Comparison of ENCODE assay signal across 16 cellular contexts in genomic region chr2:119549236-119549635, GRCh38. TPM values are rescaled to one million over a fixed set of nuclear protein-coding genes. Genes with fewer than 3 reads are reported as not detected.
A peak's percentile ranks its signal among the peaks of the same experiment; 100 is the strongest.
DNase-seq lines count a peak whose midpoint lies in the region; ATAC-seq and TF ChIP-seq lines count a peak whose summit lies in the region.
"Had no signal": no experiment of that assay in that cellular context is flagged by ENCODE, and none has a peak within 500 bp of the region (broad histone marks: within the 10 kb centered on the region; RNA-seq: fewer than 3 reads in every experiment).

No MANE protein-coding gene starts in this region.

- intact Hi-C loops in heart left ventricle (cut with DNase I) = no loop called here
- intact Hi-C loops in lower leg skin (cut with DNase I; ENCODE audit: low total_unique reads) = no loop called here
- intact Hi-C loops in ascending aorta (cut with DNase I) = loop anchor here (5.0 kb wide), 1 partner anchor 208 kb away; the partner anchor contains the start of gene PTPN4

- DNase-seq in GM04504 (ENCODE audit: low read depth) (peak; percentile 45), RPMI7951 (ENCODE audit: low read depth) (peak; percentile 38), fibroblast of pulmonary artery (ENCODE audit: low read depth) (peak; percentile 18), renal cortical epithelial cell (ENCODE audit: low read depth) (peak; percentile 73), T-helper 9 cell (no peak), heart left ventricle (no peak), lower leg skin (ENCODE audit: low spot score in 2 of 2) (no peak), ascending aorta (ENCODE audit: low spot score in 2 of 2) (no peak)
- DNase-seq: activated CD4-positive, alpha-beta memory T cell treated with anti-CD3 and anti-CD28 coated beads, Interleukin-2, amount 10 ng/mL, durations not matched to agents 7 days and 5 days; CD4-positive, CD25-positive, alpha-beta regulatory T cell; effector CD8-positive, alpha-beta T cell; hippocampal formation; NCI-H748 treated with DMSO at 0.1 percent for 48 hours had no signal

- no peaks in the 10 kb centered on the region for H3K36me3 ChIP-seq in heart left ventricle
- H3K36me3 ChIP-seq in ascending aorta = no peaks in the 10 kb centered on the region

- H3K4me1 ChIP-seq in heart left ventricle (peaks cover 0 to 7% (median 0%) of the 10 kb centered on the region in 12 donors), ascending aorta (peaks cover 0 to 4% of the 10 kb centered on the region in 2 donors)

- TF ChIP-seq POLR2A in heart left ventricle (IDR thresholded peaks at IDR 0.05) (no peak), lower leg skin (IDR thresholded peaks at IDR 0.05) (no peak)

- no peak overlapping the region for H3K4me3 ChIP-seq in fibroblast of pulmonary artery (replicated peaks; ENCODE audit: low read depth, low read length)
- no peak overlapping the region for H3K4me3 ChIP-seq in heart left ventricle
- no peak overlapping the region for H3K4me3 ChIP-seq in lower leg skin (ENCODE audit: low read depth, poor library complexity, severe bottlenecking)
- no peak overlapping the region for H3K4me3 ChIP-seq in ascending aorta

- H3K9me3 ChIP-seq in heart left ventricle = no peaks in the 10 kb centered on the region
- H3K9me3 ChIP-seq in ascending aorta = no peaks in the 10 kb centered on the region

- TF ChIP-seq CTCF in fibroblast of pulmonary artery (IDR thresholded peaks at IDR 0.05; ENCODE audit: low read length, missing control alignments) (no peak), heart left ventricle (IDR thresholded peaks at IDR 0.05) (no peak), lower leg skin (IDR thresholded peaks at IDR 0.05) (no peak), ascending aorta (IDR thresholded peaks at IDR 0.05) (no peak)

- ATAC-seq in heart left ventricle = no peak

- H3K27ac ChIP-seq in heart left ventricle = no peak overlapping the region
- H3K27ac ChIP-seq in ascending aorta = no peak overlapping the region
- H3K27ac ChIP-seq: KMS-11 had no signal

- 66 to 84% (median 78%) methylated on average over 1 of the region's 1 CpG for WGBS in heart left ventricle, 4 donors
- 49 to 63% methylated on average over 1 of the region's 1 CpG for WGBS in lower leg skin, 2 donors

- H3K27me3 ChIP-seq in heart left ventricle = peaks cover 0 to 9% (median 0%) of the 10 kb centered on the region in 9 donors
- no peaks in the 10 kb centered on the region for H3K27me3 ChIP-seq in ascending aorta

RNA-seq across cellular contexts. Expression of gene CFAP221, which starts 5.0 kb away (rescaled TPM):
- total RNA-seq in RPMI7951 (2014; rRNA removed; shearing (Covaris generic)) = not detected in 2 replicates
- total RNA-seq in renal cortical epithelial cell = 2.1 and 22.9 TPM in 2 replicates
- 1 to 10 TPM in 6 of 9 donors, under 1 TPM in 2, not detected in 1; 0.86 to 2.2 (median 1.7) TPM for total RNA-seq in heart left ventricle
- polyA plus RNA-seq in heart left ventricle = under 1 TPM; 0.08 to 0.18 TPM
- total RNA-seq in lower leg skin = not detected
- total RNA-seq in ascending aorta = not detected
- total RNA-seq: activated CD4-positive, alpha-beta memory T cell treated with anti-CD3 and anti-CD28 coated beads, Interleukin-2, amount 10 ng/mL, durations not matched to agents 7 days and 5 days; CD4-positive, CD25-positive, alpha-beta regulatory T cell had no signal
- polyA plus RNA-seq: CD4-positive, CD25-positive, alpha-beta regulatory T cell had no signal

RNA-seq across cellular contexts. Expression of gene SCTR, which starts 25.0 kb away (rescaled TPM):
- not detected in 2 replicates for total RNA-seq in RPMI7951 (2014; rRNA removed; shearing (Covaris generic))
- 6.2 TPM in 1 of 2 replicates, not detected in the other for total RNA-seq in renal cortical epithelial cell
- 1 to 10 TPM in 2 of 9 donors, under 1 TPM in 6, not detected in 1; 0.28 to 2.2 (median 0.44) TPM for total RNA-seq in heart left ventricle
- polyA plus RNA-seq in heart left ventricle = under 1 TPM in 1 of 2 donors, not detected in 1; 0.72 TPM
- total RNA-seq in lower leg skin = not detected
- total RNA-seq in ascending aorta = not detected
- total RNA-seq: activated CD4-positive, alpha-beta memory T cell treated with anti-CD3 and anti-CD28 coated beads, Interleukin-2, amount 10 ng/mL, durations not matched to agents 7 days and 5 days; CD4-positive, CD25-positive, alpha-beta regulatory T cell; H1; mesenteric fat pad had no signal
- polyA plus RNA-seq: CD4-positive, CD25-positive, alpha-beta regulatory T cell had no signal

Comparison
In these comparisons a context has a peak if more than half of its experiments do, and no peak if none do; other contexts are left out.
1. DNase-seq: peak in GM04504 (single experiment), RPMI7951 (single experiment), fibroblast of pulmonary artery (single experiment) and renal cortical epithelial cell (single experiment); none in T-helper 9 cell (single experiment), heart left ventricle (0 of 5), lower leg skin (0 of 2) and ascending aorta (0 of 2).